In genomic region chr2:219523031-219523671, GRCh38 we compare ENCODE assay signal across 12 cellular contexts. TPM values are rescaled to one million over a fixed set of nuclear protein-coding genes. Genes with fewer than 3 reads are reported as not detected.
A peak's percentile ranks its signal among the peaks of the same experiment; 100 is the strongest.
DNase-seq lines count a peak whose midpoint lies in the region; ATAC-seq, FAIRE-seq and TF ChIP-seq lines count a peak whose summit lies in the region.
"Had no signal": no experiment of that assay in that cellular context is flagged by ENCODE, and none has a peak within 500 bp of the region (broad histone marks: within the 10 kb centered on the region; RNA-seq: fewer than 3 reads in every experiment).

No MANE protein-coding gene starts in this region.

- H3K4me3 ChIP-seq in iPS-20b (ENCODE audit: low read length) (peak overlapping the region; percentile 67), testis (peak overlapping the region; percentile 34 to 37), body of pancreas (no peak overlapping the region)

- H3K36me3 Mint-ChIP-seq in activated naive CD8-positive, alpha-beta T cell = no peaks in the 10 kb centered on the region
- no peaks in the 10 kb centered on the region for H3K36me3 Mint-ChIP-seq in activated naive CD8-positive, alpha-beta T cell treated with anti-CD3 and anti-CD28 coated beads for 36 hours

- H3K4me1 ChIP-seq in iPS-20b (ENCODE audit: insufficient read depth, low read length) (peaks cover 16% of the 10 kb centered on the region; the same call in 1 of the 2 replicates), testis (peaks cover 11% of the 10 kb centered on the region), body of pancreas (peaks cover 17% of the 10 kb centered on the region)

- H3K27ac ChIP-seq in iPS-20b (ENCODE audit: low read length) = no peak overlapping the region
- H3K27ac ChIP-seq in testis = no peak overlapping the region
- no peak overlapping the region for H3K27ac ChIP-seq in body of pancreas

- intact Hi-C loops in testis (cut with DNase I; ENCODE audit: low total_unique reads) (loop anchor here (10.0 kb wide), 1 partner anchor 48 kb away; no protein-coding TSS in a partner anchor), body of pancreas (cut with DNase I) (no loop called here)

- H3K27ac Mint-ChIP-seq in activated naive CD8-positive, alpha-beta T cell = no peak overlapping the region
- no peak overlapping the region for H3K27ac Mint-ChIP-seq in activated naive CD8-positive, alpha-beta T cell treated with anti-CD3 and anti-CD28 coated beads for 36 hours

- peaks cover 56% of the 10 kb centered on the region for H3K27me3 Mint-ChIP-seq in activated naive CD8-positive, alpha-beta T cell
- peaks cover 81% of the 10 kb centered on the region for H3K27me3 Mint-ChIP-seq in activated naive CD8-positive, alpha-beta T cell treated with anti-CD3 and anti-CD28 coated beads for 36 hours

- H3K4me1 Mint-ChIP-seq in activated naive CD8-positive, alpha-beta T cell (ENCODE audit: low read depth) = peaks cover 16% of the 10 kb centered on the region
- peaks cover 7% of the 10 kb centered on the region for H3K4me1 Mint-ChIP-seq in activated naive CD8-positive, alpha-beta T cell treated with anti-CD3 and anti-CD28 coated beads for 36 hours

- H3K36me3 ChIP-seq in iPS-20b (ENCODE audit: insufficient read depth, low read depth, low read length) (no peaks in the 10 kb centered on the region), testis (ENCODE audit: low read depth, missing control alignments) (no peaks in the 10 kb centered on the region), body of pancreas (replicated peaks in 1 of 2; ENCODE audit: insufficient read depth in 1 of 2, low read depth in 2 of 2) (no peaks in the 10 kb centered on the region)

- no peak for TF ChIP-seq CTCF in testis (IDR thresholded peaks at IDR 0.05)
- TF ChIP-seq CTCF in D721Med (IDR thresholded peaks at IDR 0.05; ENCODE audit: insufficient read depth, missing control alignments) = no peak
- TF ChIP-seq CTCF in body of pancreas (IDR thresholded peaks at IDR 0.05) = no peak

- peak overlapping the region; percentile 63; the same call in 1 of the 2 replicates for H3K9ac ChIP-seq in iPS-20b (ENCODE audit: low read depth, low read length)

- no peaks in the 10 kb centered on the region for H3K9me3 Mint-ChIP-seq in activated naive CD8-positive, alpha-beta T cell (ENCODE audit: low read depth)
- H3K9me3 Mint-ChIP-seq in activated naive CD8-positive, alpha-beta T cell treated with anti-CD3 and anti-CD28 coated beads for 36 hours = no peaks in the 10 kb centered on the region

- FAIRE-seq in D721Med (lab: Jason Lieb, UNC) = no peak

- no peak for DNase-seq in activated naive CD8-positive, alpha-beta T cell treated with anti-CD3 and anti-CD28 coated beads for 36 hours
- DNase-seq in amniotic epithelial cell (ENCODE audit: low read depth) (peak; percentile 41), testis (no peak), NCI-H345 (lab: John Stamatoyannopoulos, UW) (no peak), D721Med (ENCODE audit: insufficient read length, low spot score) (no peak), body of pancreas (no peak)
- DNase-seq: amniotic stem cell; NCI-H2107; stimulated activated CD4-positive, alpha-beta T cell treated with anti-CD3 and anti-CD28 coated beads, Interleukin-4, amount 100 ng/mL, for 24 hours had no signal

- WGBS in testis, 2 donors = 20 to 30% methylated on average over 24 of the region's 24 CpGs
- WGBS in body of pancreas, 2 donors = 19 to 36% methylated on average over 22 to 23 of the region's 24 CpGs

- H3K9me3 ChIP-seq in iPS-20b (ENCODE audit: insufficient read depth, low read depth, low read length) (no peaks in the 10 kb centered on the region), testis (no peaks in the 10 kb centered on the region), body of pancreas (no peaks in the 10 kb centered on the region)

- ATAC-seq in body of pancreas = no peak

- TF ChIP-seq POLR2A in testis (IDR thresholded peaks at IDR 0.05) (no peak), body of pancreas (IDR thresholded peaks at IDR 0.05) (no peak)

- H3K27me3 ChIP-seq in iPS-20b (ENCODE audit: insufficient read depth, low read length) (peaks cover 53% of the 10 kb centered on the region), testis (no peaks in the 10 kb centered on the region), body of pancreas (peaks cover 0 to 23% of the 10 kb centered on the region in 2 donors)

- H3K4me3 Mint-ChIP-seq in activated naive CD8-positive, alpha-beta T cell = peak overlapping the region; percentile 58
- H3K4me3 Mint-ChIP-seq in activated naive CD8-positive, alpha-beta T cell treated with anti-CD3 and anti-CD28 coated beads for 36 hours = no peak overlapping the region

RNA-seq across cellular contexts. Expression of gene ASIC4, which starts 8.9 kb away (rescaled TPM):
- total RNA-seq in activated naive CD8-positive, alpha-beta T cell treated with anti-CD3 and anti-CD28 coated beads for 36 hours = not detected
- total RNA-seq in testis (1 to 10 TPM; 2.0 to 4.6 TPM), body of pancreas (not detected)
- polyA plus RNA-seq in testis (ENCODE audit: insufficient read depth, low read depth, low replicate concordance) = 1.5 TPM
- total RNA-seq: fibroblast of villous mesenchyme had no signal

RNA-seq across cellular contexts. Expression of gene CHPF, which starts 20.5 kb away (rescaled TPM):
- total RNA-seq in activated naive CD8-positive, alpha-beta T cell treated with anti-CD3 and anti-CD28 coated beads for 36 hours = 10 to 100 TPM; 21.9 to 23.9 TPM
- total RNA-seq in testis (100 to 1,000 TPM; 796 to 992 TPM), body of pancreas (100 to 1,000 TPM; 115 to 232 TPM)
- polyA plus RNA-seq in testis (ENCODE audit: insufficient read depth, low read depth, low replicate concordance) = 194 TPM

RNA-seq across cellular contexts. Expression of gene TMEM198, which starts 20.7 kb away (rescaled TPM):
- 1 to 10 TPM; 3.5 to 4.2 TPM for total RNA-seq in activated naive CD8-positive, alpha-beta T cell treated with anti-CD3 and anti-CD28 coated beads for 36 hours
- total RNA-seq in testis (10 to 100 TPM; 11.3 to 11.8 TPM), body of pancreas (1 to 10 TPM; 3.3 to 5.7 TPM)
- polyA plus RNA-seq in testis (ENCODE audit: insufficient read depth, low read depth, low replicate concordance) = 7.3 TPM

RNA-seq across cellular contexts. Expression of gene GMPPA, which starts 24.5 kb away (rescaled TPM):
- 10 to 100 TPM; 29.1 to 31.5 TPM for total RNA-seq in activated naive CD8-positive, alpha-beta T cell treated with anti-CD3 and anti-CD28 coated beads for 36 hours
- total RNA-seq in testis = 10 to 100 TPM; 24.6 to 28.3 TPM
- 19.6 TPM for polyA plus RNA-seq in testis (ENCODE audit: insufficient read depth, low read depth, low replicate concordance)
- 10 to 100 TPM; 40.5 to 57.4 TPM for total RNA-seq in body of pancreas

RNA-seq across cellular contexts. Expression of gene OBSL1, which starts 48.2 kb away (rescaled TPM):
- total RNA-seq in activated naive CD8-positive, alpha-beta T cell treated with anti-CD3 and anti-CD28 coated beads for 36 hours = 1 to 10 TPM; 1.7 to 2.0 TPM
- 100 to 1,000 TPM; 462 to 507 TPM for total RNA-seq in testis
- polyA plus RNA-seq in testis (ENCODE audit: insufficient read depth, low read depth, low replicate concordance) = 312 TPM
- total RNA-seq in body of pancreas = 100 to 1,000 TPM; 119 to 185 TPM

Comparison
In these comparisons a context has a peak if more than half of its experiments do, and no peak if none do; other contexts are left out.
1. H3K4me3 ChIP-seq: peak in iPS-20b (single experiment) and testis (2 of 2); none in body of pancreas (0 of 2).
2. RNA of gene CHPF, which starts 20.5 kb away (total RNA-seq): 796 to 992 TPM in testis and 115 to 232 TPM in body of pancreas; 21.9 to 23.9 TPM in activated naive CD8-positive, alpha-beta T cell treated with anti-CD3 and anti-CD28 coated beads for 36 hours; every median in the first group is over 4 times any median in the second.